12 cellular contexts compared by ENCODE assay signal in the genomic region with DNA sequence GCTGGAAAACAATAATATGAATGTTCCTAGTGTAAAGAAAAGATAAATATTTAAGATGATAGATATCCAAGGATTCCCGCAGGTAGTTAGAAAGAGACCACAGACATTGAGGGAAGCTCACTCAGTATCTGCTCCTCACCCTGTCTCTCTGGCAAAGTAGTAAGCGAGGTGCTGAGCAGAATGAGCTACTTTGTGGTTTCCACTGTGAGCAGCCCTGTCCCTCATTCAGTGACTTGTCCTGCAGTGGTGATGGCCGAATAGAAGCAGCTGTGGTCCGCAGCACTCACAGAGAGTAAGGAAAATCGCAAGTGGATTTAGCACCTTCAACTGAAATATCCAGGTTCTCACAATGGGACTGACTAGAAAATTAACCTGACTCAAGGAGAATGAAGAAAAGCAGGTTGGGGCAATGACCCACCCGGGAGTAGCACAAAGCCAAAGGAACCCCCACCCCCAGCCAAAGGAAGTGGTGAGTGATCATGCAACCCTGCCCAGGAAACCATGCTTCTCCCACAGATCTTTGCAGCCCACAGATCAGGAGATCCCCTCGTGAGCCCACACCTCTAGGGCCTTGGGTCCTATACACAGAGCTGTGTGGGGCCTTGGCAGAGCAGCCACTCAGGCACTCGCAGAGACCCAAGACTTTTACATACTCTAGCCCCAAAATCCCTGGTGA. TPM values are rescaled to one million over a fixed set of nuclear protein-coding genes. Genes with fewer than 3 reads are reported as not detected.
DNase-seq lines count a peak whose midpoint lies in the region; ATAC-seq, FAIRE-seq and TF ChIP-seq lines count a peak whose summit lies in the region.
"Had no signal": no experiment of that assay in that cellular context is flagged by ENCODE, and none has a peak within 500 bp of the region (broad histone marks: within the 10 kb centered on the region; RNA-seq: fewer than 3 reads in every experiment).

No MANE protein-coding gene starts in this region.

- TF ChIP-seq RAD21 in K562 (CRISPR knock-in tag; conservative IDR thresholded peaks at IDR 0.05 in 1 of 2, IDR thresholded peaks at IDR 0.05 in 1 of 2): no peak
- TF ChIP-seq RAD21 in SK-N-SH (IDR thresholded peaks at IDR 0.05; ENCODE audit: low read length): no peak

- H3K27me3 ChIP-seq in K562 (ENCODE audit: control insufficient read depth in 2 of 2, insufficient read depth in 2 of 2, low read length in 2 of 2): peaks cover 0 to 13% of the 10 kb centered on the region in 2 experiments
- H3K27me3 ChIP-seq in thyroid gland: no peaks in the 10 kb centered on the region
- no peaks in the 10 kb centered on the region for H3K27me3 ChIP-seq in gastrocnemius medialis
- H3K27me3 ChIP-seq in SK-N-SH (ENCODE audit: insufficient read depth): no peaks in the 10 kb centered on the region
- no peaks in the 10 kb centered on the region for H3K27me3 ChIP-seq in body of pancreas
- H3K27me3 ChIP-seq: adrenal gland, gastroesophageal sphincter had no signal

- no peaks in the 10 kb centered on the region for H3K9me1 ChIP-seq in K562 (ENCODE audit: control insufficient read depth, insufficient read depth, low read length)

- in situ Hi-C loops in K562 (cut with MboI): no loop called here
- in situ Hi-C loops in gastrocnemius medialis (cut with MboI; ENCODE audit: low sequenced_read_pairs in 4 of 4): no loop called here

- H3K4me3 Mint-ChIP-seq in T-helper 1 cell treated with Interleukin-12 subunit alpha and Interleukin-12 subunit beta and Interleukin-4 antibody, amounts not matched to agents 30 μg/mL and 1 μg/mL, for 36 hours: peak overlapping the region; percentile 54
- H3K4me3 Mint-ChIP-seq: nephron had no signal

- intact Hi-C loops in left cardiac atrium (cut with DNase I) (no loop called here), cardiac septum (cut with DNase I) (no loop called here), K562 (cut with micrococcal nuclease) (no loop called here), thyroid gland (cut with DNase I) (no loop called here), gastrocnemius medialis (cut with DNase I; ENCODE audit: low total_unique reads) (no loop called here), body of pancreas (cut with DNase I) (no loop called here)

- H3K27ac ChIP-seq in K562 (ENCODE audit: extremely low read depth, low read depth, low read length) (no peak overlapping the region), thyroid gland (peak overlapping the region; percentile 29 to 78 (median 41)), gastrocnemius medialis (no peak overlapping the region), SK-N-SH (ENCODE audit: low read depth in 2 of 2, low read length in 1 of 2) (no peak overlapping the region), body of pancreas (no peak overlapping the region)
- H3K27ac ChIP-seq: adrenal gland, gastroesophageal sphincter had no signal

- TF ChIP-seq CTCF in K562 (IDR thresholded peaks at IDR 0.05 in 2 of 3, conservative IDR thresholded peaks at IDR 0.05 in 1 of 3; ENCODE audit: insufficient read depth in 2 of 3, low read depth in 1 of 3, low read length in 3 of 3) (no peak), thyroid gland (IDR thresholded peaks at IDR 0.05) (no peak), gastrocnemius medialis (IDR thresholded peaks at IDR 0.05 in 4 of 5, conservative IDR thresholded peaks at IDR 0.05 in 1 of 5) (no peak), SK-N-SH (IDR thresholded peaks at IDR 0.05) (no peak), body of pancreas (IDR thresholded peaks at IDR 0.05) (no peak)

- ATAC-seq in left cardiac atrium: peak; percentile 23 to 26
- ATAC-seq in K562: peak; percentile 45; the same call in 2 of the 3 replicates
- ATAC-seq in gastrocnemius medialis: no peak
- ATAC-seq in body of pancreas: no peak
- ATAC-seq: gastroesophageal sphincter had no signal

- CTCF ChIA-PET in K562 (lab: Yijun Ruan, JAX; ENCODE audit: low intra/inter-chr PET ratio) (no interaction called here), SK-N-SH (lab: Yijun Ruan, JAX) (no interaction called here)

- peaks cover 19% of the 10 kb centered on the region for H3K36me3 Mint-ChIP-seq in T-helper 1 cell treated with Interleukin-12 subunit alpha and Interleukin-12 subunit beta and Interleukin-4 antibody, amounts not matched to agents 30 μg/mL and 1 μg/mL, for 36 hours (ENCODE audit: low read depth)

- H3K4me2 ChIP-seq in K562 (ENCODE audit: insufficient read depth, low read length) (no peak overlapping the region), SK-N-SH (no peak overlapping the region)

- no peaks in the 10 kb centered on the region for H4K20me1 ChIP-seq in K562 (replicated peaks; ENCODE audit: control insufficient read depth, insufficient read depth, low read length)
- H4K20me1 ChIP-seq in SK-N-SH (ENCODE audit: insufficient read depth): no peaks in the 10 kb centered on the region

- TF ChIP-seq POLR2A in K562 (conservative IDR thresholded peaks at IDR 0.05): no peak
- TF ChIP-seq POLR2A in thyroid gland (IDR thresholded peaks at IDR 0.05): no peak
- TF ChIP-seq POLR2A in gastrocnemius medialis (IDR thresholded peaks at IDR 0.05): no peak
- no peak for TF ChIP-seq POLR2A in body of pancreas (IDR thresholded peaks at IDR 0.05)

- H3K4me1 Mint-ChIP-seq in T-helper 1 cell treated with Interleukin-12 subunit alpha and Interleukin-12 subunit beta and Interleukin-4 antibody, amounts not matched to agents 30 μg/mL and 1 μg/mL, for 36 hours (ENCODE audit: low read depth): peaks cover 54% of the 10 kb centered on the region
- H3K4me1 Mint-ChIP-seq: nephron had no signal

- BruUV-seq in K562 (replicated peaks; lab: Mats Ljungman, UMichigan): no TSS peak

- H3K79me2 ChIP-seq in K562 (ENCODE audit: control insufficient read depth, insufficient read depth, low read length) (no peaks in the 10 kb centered on the region), SK-N-SH (ENCODE audit: insufficient read depth) (no peaks in the 10 kb centered on the region)

- H3K9ac ChIP-seq in K562 (ENCODE audit: insufficient read depth in 1 of 2, low read depth in 2 of 2, low read length in 2 of 2): no peak overlapping the region
- H3K9ac ChIP-seq in SK-N-SH: no peak overlapping the region

- peaks cover 10% of the 10 kb centered on the region for H3K9me3 Mint-ChIP-seq in T-helper 1 cell treated with Interleukin-12 subunit alpha and Interleukin-12 subunit beta and Interleukin-4 antibody, amounts not matched to agents 30 μg/mL and 1 μg/mL, for 36 hours
- H3K9me3 Mint-ChIP-seq: nephron had no signal

- POLR2A ChIA-PET in K562 (lab: Yijun Ruan, JAX): interaction anchor here (0.6 to 1.1 kb wide), 3 partner anchors 12 to 624 kb away, joined by 3 to 4 read pairs (median 3); no protein-coding TSS in a partner anchor
- POLR2A ChIA-PET in SK-N-SH (lab: Yijun Ruan, JAX): no interaction called here

- peak overlapping the region; percentile 60 for H3K27ac Mint-ChIP-seq in T-helper 1 cell treated with Interleukin-12 subunit alpha and Interleukin-12 subunit beta and Interleukin-4 antibody, amounts not matched to agents 30 μg/mL and 1 μg/mL, for 36 hours
- H3K27ac Mint-ChIP-seq: nephron had no signal

- 0 out of 2 replicates have a peak overlapping the region, but pooled peaks have one; percentile 5 for H2AFZ ChIP-seq in K562 (ENCODE audit: low read depth, low read length)
- H2AFZ ChIP-seq in SK-N-SH (ENCODE audit: low read depth): no peak overlapping the region

- H3K9me2 ChIP-seq in SK-N-SH: no peaks in the 10 kb centered on the region

- no peaks in the 10 kb centered on the region for H3F3A ChIP-seq in SK-N-SH (replicated peaks; ENCODE audit: insufficient read depth)

- no peak for FAIRE-seq in K562 (lab: Jason Lieb, UNC)

- H3K4me3 ChIP-seq in K562: no peak overlapping the region
- no peak overlapping the region for H3K4me3 ChIP-seq in thyroid gland (replicated peaks in 1 of 3)
- H3K4me3 ChIP-seq in gastrocnemius medialis: no peak overlapping the region
- H3K4me3 ChIP-seq in SK-N-SH (ENCODE audit: low read depth in 2 of 2, low read length in 1 of 2): no peak overlapping the region
- H3K4me3 ChIP-seq in body of pancreas: no peak overlapping the region
- H3K4me3 ChIP-seq: adrenal gland, gastroesophageal sphincter had no signal

- peaks cover 20% of the 10 kb centered on the region for H3K27me3 Mint-ChIP-seq in T-helper 1 cell treated with Interleukin-12 subunit alpha and Interleukin-12 subunit beta and Interleukin-4 antibody, amounts not matched to agents 30 μg/mL and 1 μg/mL, for 36 hours (ENCODE audit: low read depth)

- TF ChIP-seq EP300 in K562 (IDR thresholded peaks at IDR 0.05; ENCODE audit: low read length): no peak
- TF ChIP-seq EP300 in SK-N-SH (IDR thresholded peaks at IDR 0.05; ENCODE audit: borderline replicate concordance in 1 of 2, low read depth in 1 of 2, low read length in 1 of 2): no peak

- 5% methylated on average over 8 of the region's 8 CpGs for WGBS in K562 (ENCODE audit: insufficient coverage, low coverage, missing lambda C conversion rate)
- WGBS in thyroid gland, 2 donors: 77 to 89% methylated on average over 8 of the region's 8 CpGs
- WGBS in SK-N-SH (ENCODE audit: low lambda C conversion rate): 38% methylated on average over 8 of the region's 8 CpGs
- 80 to 83% methylated on average over 6 to 8 of the region's 8 CpGs for WGBS in body of pancreas, 2 donors

- H3K36me3 ChIP-seq in K562 (ENCODE audit: control insufficient read depth, insufficient read depth, low read length) (no peaks in the 10 kb centered on the region), thyroid gland (no peaks in the 10 kb centered on the region), gastrocnemius medialis (no peaks in the 10 kb centered on the region), SK-N-SH (replicated peaks in 1 of 2; ENCODE audit: control insufficient read depth in 1 of 2, insufficient read depth in 2 of 2, low read length in 1 of 2) (no peaks in the 10 kb centered on the region), body of pancreas (replicated peaks in 1 of 2; ENCODE audit: insufficient read depth in 1 of 2, low read depth in 2 of 2) (no peaks in the 10 kb centered on the region)
- H3K36me3 ChIP-seq: adrenal gland, gastroesophageal sphincter had no signal

- peaks cover 0 to 11% of the 10 kb centered on the region in 2 experiments; a peak in 2 of 5 replicates for H3K4me1 ChIP-seq in K562 (replicated peaks in 1 of 2; ENCODE audit: control insufficient read depth in 2 of 2, insufficient read depth in 2 of 2, low read length in 2 of 2)
- peaks cover 14 to 23% of the 10 kb centered on the region in 2 donors for H3K4me1 ChIP-seq in thyroid gland
- H3K4me1 ChIP-seq in gastrocnemius medialis: no peaks in the 10 kb centered on the region
- no peaks in the 10 kb centered on the region for H3K4me1 ChIP-seq in SK-N-SH (ENCODE audit: control insufficient read depth in 1 of 2, insufficient read depth in 2 of 2, low read depth in 1 of 2, low read length in 1 of 2)
- no peaks in the 10 kb centered on the region for H3K4me1 ChIP-seq in body of pancreas
- H3K4me1 ChIP-seq: adrenal gland, gastroesophageal sphincter had no signal

- H3K9me3 ChIP-seq in K562 (replicated peaks; ENCODE audit: control insufficient read depth, insufficient read depth, low read depth, low read length): no peaks in the 10 kb centered on the region
- H3K9me3 ChIP-seq in thyroid gland: no peaks in the 10 kb centered on the region
- no peaks in the 10 kb centered on the region for H3K9me3 ChIP-seq in gastrocnemius medialis
- no peaks in the 10 kb centered on the region for H3K9me3 ChIP-seq in SK-N-SH
- no peaks in the 10 kb centered on the region for H3K9me3 ChIP-seq in body of pancreas
- H3K9me3 ChIP-seq: adrenal gland had no signal

- DNase-seq in left cardiac atrium: no peak
- no peak for DNase-seq in cardiac septum (ENCODE audit: low spot score)
- DNase-seq in K562 (ENCODE audit: extremely low read depth in 1 of 4, low spot score in 3 of 4): no peak
- no peak for DNase-seq in thyroid gland
- DNase-seq in gastrocnemius medialis: no peak
- no peak for DNase-seq in SK-N-SH
- no peak for DNase-seq in body of pancreas
- DNase-seq: adrenal gland had no signal

RNA-seq across cellular contexts. Expression of gene SLC25A38, which starts 21.8 kb away (rescaled TPM):
- total RNA-seq in left cardiac atrium: 10 to 100 TPM; 12.0 to 13.7 TPM
- 14.6 TPM for total RNA-seq in cardiac septum
- 16.1 and 20.6 TPM in 2 replicates for total RNA-seq in K562 (2011; cell fraction: chromatin; rRNA removed; ENCODE audit: low replicate concordance)
- total RNA-seq in K562 (2011; cell fraction: nucleolus; rRNA removed): 19.9 and 21.8 TPM in 2 replicates
- 17.0 and 18.6 TPM in 2 replicates for total RNA-seq in K562 (2011; cell fraction: nucleoplasm; rRNA removed)
- 26.9 and 33.1 TPM in 2 replicates for total RNA-seq in K562 (2014; rRNA removed)
- 26.6 and 28.6 TPM in 2 replicates for total RNA-seq in K562 (2014; rRNA removed; fragmentation: Illumina TruSeq; extraction: Trizol)
- 30.6 and 31.8 TPM in 2 replicates for total RNA-seq in K562 (2015; rRNA removed; fragmentation: Illumina TruSeq; extraction: Trizol)
- total RNA-seq in K562 (2021): 37.5 and 39.5 TPM in 2 replicates
- 50.9 and 51.1 TPM in 2 replicates for polyA plus RNA-seq in K562 (2011; rRNA removed)
- 49.2 and 60.7 TPM in 2 replicates for polyA plus RNA-seq in K562 (2011; cell fraction: cytosol; rRNA removed)
- polyA plus RNA-seq in K562 (2011; cell fraction: nucleus; rRNA removed): 56.5 and 63.0 TPM in 2 replicates
- polyA plus RNA-seq in K562 (2012): 33.9 and 36.0 TPM in 2 replicates
- polyA plus RNA-seq in K562 (2014; fragmentation: Illumina TruSeq; extraction: Trizol): 38.3 and 39.1 TPM in 2 replicates
- polyA plus RNA-seq in K562 (2014; fragmentation: Nextera tagmentation; extraction: Ambion mirVana): 10 to 100 TPM; 13.5 to 16.5 TPM
- 44.0 and 48.2 TPM in 2 replicates for polyA plus RNA-seq in K562 (2014; rRNA removed)
- 38.9 and 43.8 TPM in 2 replicates for polyA minus RNA-seq in K562 (2011; rRNA and poly(A)+ RNA removed)
- 23.8 and 29.4 TPM in 2 replicates for polyA minus RNA-seq in K562 (2011; cell fraction: cytosol; rRNA and poly(A)+ RNA removed)
- 11.4 and 19.7 TPM in 2 replicates for polyA minus RNA-seq in K562 (2011; cell fraction: nucleus; rRNA and poly(A)+ RNA removed)
- total RNA-seq in thyroid gland: 10 to 100 TPM; 45.6 to 71.6 (median 54.9) TPM
- 10 to 100 TPM; 43.8 to 51.2 (median 48.2) TPM for total RNA-seq in gastrocnemius medialis
- 34.9 and 45.0 TPM in 2 replicates for polyA plus RNA-seq in SK-N-SH (2012; rRNA removed)
- 35.2 and 36.9 TPM in 2 replicates for polyA plus RNA-seq in SK-N-SH (2012; cell fraction: cytosol; rRNA removed)
- 50.1 and 57.6 TPM in 2 replicates for polyA plus RNA-seq in SK-N-SH (2012; cell fraction: nucleus; rRNA removed)
- total RNA-seq in body of pancreas: 10 to 100 TPM; 17.5 to 28.8 TPM

RNA-seq across cellular contexts. Expression of gene CCR8, which starts 31.9 kb away (rescaled TPM):
- total RNA-seq in left cardiac atrium (not detected), cardiac septum (not detected), K562 (2014; rRNA removed) (not detected in 2 replicates), K562 (2014; rRNA removed; fragmentation: Illumina TruSeq; extraction: Trizol) (not detected in 2 replicates), K562 (2015; rRNA removed; fragmentation: Illumina TruSeq; extraction: Trizol) (not detected in 2 replicates), K562 (2021) (not detected in 2 replicates), thyroid gland (not detected), gastrocnemius medialis (not detected), body of pancreas (not detected)
- not detected in 2 replicates for total RNA-seq in K562 (2011; cell fraction: chromatin; rRNA removed; ENCODE audit: low replicate concordance)
- not detected in 2 replicates for total RNA-seq in K562 (2011; cell fraction: nucleolus; rRNA removed)
- not detected in 2 replicates for total RNA-seq in K562 (2011; cell fraction: nucleoplasm; rRNA removed)
- polyA plus RNA-seq in K562 (2011; rRNA removed) (not detected in 2 replicates), K562 (2014; fragmentation: Illumina TruSeq; extraction: Trizol) (not detected in 2 replicates), K562 (2014; fragmentation: Nextera tagmentation; extraction: Ambion mirVana) (not detected), K562 (2014; rRNA removed) (not detected in 2 replicates), SK-N-SH (2012; rRNA removed) (not detected in 2 replicates)
- polyA plus RNA-seq in K562 (2011; cell fraction: cytosol; rRNA removed): 0.04 TPM in 1 of 2 replicates, not detected in the other
- not detected in 2 replicates for polyA plus RNA-seq in K562 (2011; cell fraction: nucleus; rRNA removed)
- 0.09 TPM in 1 of 2 replicates, not detected in the other for polyA plus RNA-seq in K562 (2012)
- not detected in 2 replicates for polyA minus RNA-seq in K562 (2011; rRNA and poly(A)+ RNA removed)
- polyA minus RNA-seq in K562 (2011; cell fraction: cytosol; rRNA and poly(A)+ RNA removed): not detected in 2 replicates
- polyA minus RNA-seq in K562 (2011; cell fraction: nucleus; rRNA and poly(A)+ RNA removed): not detected in 2 replicates
- polyA plus RNA-seq in SK-N-SH (2012; cell fraction: cytosol; rRNA removed): not detected in 2 replicates
- not detected in 2 replicates for polyA plus RNA-seq in SK-N-SH (2012; cell fraction: nucleus; rRNA removed)
- total RNA-seq: adrenal gland, gastroesophageal sphincter had no signal
- polyA plus RNA-seq: adrenal gland, BJ had no signal

RNA-seq across cellular contexts. Expression of gene RPSA, which starts 45.1 kb away (rescaled TPM):
- total RNA-seq in left cardiac atrium (100 to 1,000 TPM; 535 to 579 TPM), cardiac septum (333 TPM), K562 (2014; rRNA removed) (2,954 and 3,368 TPM in 2 replicates), K562 (2014; rRNA removed; fragmentation: Illumina TruSeq; extraction: Trizol) (2,627 and 2,725 TPM in 2 replicates), K562 (2015; rRNA removed; fragmentation: Illumina TruSeq; extraction: Trizol) (2,157 and 2,290 TPM in 2 replicates), K562 (2021) (2,714 and 2,919 TPM in 2 replicates), thyroid gland (1,000 to 10,000 TPM in 1 of 4 donors, 100 to 1,000 TPM in 3; 570 to 1,162 (median 852) TPM), gastrocnemius medialis (100 to 1,000 TPM; 644 to 857 (median 730) TPM), body of pancreas (100 to 1,000 TPM; 555 to 696 TPM)
- 667 and 738 TPM in 2 replicates for total RNA-seq in K562 (2011; cell fraction: chromatin; rRNA removed; ENCODE audit: low replicate concordance)
- 932 and 1,080 TPM in 2 replicates for total RNA-seq in K562 (2011; cell fraction: nucleolus; rRNA removed)
- total RNA-seq in K562 (2011; cell fraction: nucleoplasm; rRNA removed): 1,386 and 2,499 TPM in 2 replicates
- polyA plus RNA-seq in K562 (2011; rRNA removed) (4,272 and 5,659 TPM in 2 replicates), K562 (2014; fragmentation: Illumina TruSeq; extraction: Trizol) (3,113 and 3,517 TPM in 2 replicates), K562 (2014; fragmentation: Nextera tagmentation; extraction: Ambion mirVana) (1,000 to 10,000 TPM; 2,672 to 2,730 TPM), K562 (2014; rRNA removed) (3,291 and 3,996 TPM in 2 replicates), SK-N-SH (2012; rRNA removed) (2,958 and 3,456 TPM in 2 replicates)
- 6,070 and 7,346 TPM in 2 replicates for polyA plus RNA-seq in K562 (2011; cell fraction: cytosol; rRNA removed)
- polyA plus RNA-seq in K562 (2011; cell fraction: nucleus; rRNA removed): 1,863 and 2,598 TPM in 2 replicates
- polyA plus RNA-seq in K562 (2012): 2,505 and 3,684 TPM in 2 replicates
- 2,013 and 2,369 TPM in 2 replicates for polyA minus RNA-seq in K562 (2011; rRNA and poly(A)+ RNA removed)
- 890 and 971 TPM in 2 replicates for polyA minus RNA-seq in K562 (2011; cell fraction: cytosol; rRNA and poly(A)+ RNA removed)
- 389 and 699 TPM in 2 replicates for polyA minus RNA-seq in K562 (2011; cell fraction: nucleus; rRNA and poly(A)+ RNA removed)
- polyA plus RNA-seq in SK-N-SH (2012; cell fraction: cytosol; rRNA removed): 3,101 and 3,500 TPM in 2 replicates
- 1,164 and 1,345 TPM in 2 replicates for polyA plus RNA-seq in SK-N-SH (2012; cell fraction: nucleus; rRNA removed)

Comparison
In these comparisons a context has a peak if more than half of its experiments do, and no peak if none do; other contexts are left out.
1. ATAC-seq: peak in left cardiac atrium (2 of 2) and K562 (single experiment); none in gastrocnemius medialis (0 of 2) and body of pancreas (single experiment).
2. H3K27ac ChIP-seq: peak in thyroid gland (3 of 3); none in K562 (single experiment), gastrocnemius medialis (0 of 4), SK-N-SH (0 of 2) and body of pancreas (0 of 4).